Comparison of ENCODE assay signal across 8 cellular contexts in genomic region chr13:110944121-110944967, GRCh38. TPM values are rescaled to one million over a fixed set of nuclear protein-coding genes. Genes with fewer than 3 reads are reported as not detected.
DNase-seq lines count a peak whose midpoint lies in the region; ATAC-seq and TF ChIP-seq lines count a peak whose summit lies in the region.

No MANE protein-coding gene starts in this region.

- peak; percentile 51 for ATAC-seq in HG03175 (IDR thresholded peaks at IDR 0.05; ENCODE audit: unreplicated experiment)
- ATAC-seq in HG03045 (IDR thresholded peaks at IDR 0.05; ENCODE audit: unreplicated experiment): no peak

- H4K20me1 ChIP-seq in PC-9 (ENCODE audit: insufficient read depth): no peaks in the 10 kb centered on the region

- CTCF ChIA-PET in PC-9 (lab: Charles Lee): interaction anchor here (1.2 kb wide), 1 partner anchor 62 kb away, joined by 3 read pairs; no protein-coding TSS in a partner anchor

- H3K9me3 ChIP-seq in PC-9 (ENCODE audit: insufficient read depth, low read depth): no peaks in the 10 kb centered on the region

- POLR2A ChIA-PET in PC-9 (lab: Charles Lee; ENCODE audit: unreplicated experiment): interaction anchor here (0.7 kb wide), 1 partner anchor 1708 kb away, joined by 3 read pairs; no protein-coding TSS in a partner anchor

- no peaks in the 10 kb centered on the region for H3K27me3 ChIP-seq in PC-9 (ENCODE audit: insufficient read depth, low read depth)

- TF ChIP-seq CTCF in GM13977 (IDR thresholded peaks at IDR 0.05; ENCODE audit: extremely low read depth, insufficient read depth, missing control alignments) (peak; percentile 68), PC-9 (conservative IDR thresholded peaks at IDR 0.05) (peak; percentile 76), choroid plexus epithelial cell (conservative IDR thresholded peaks at IDR 0.05; ENCODE audit: low read depth, low read length) (peak; percentile 99)

- DNase-seq in AML-193 (lab: John Stamatoyannopoulos, UW) (peak; percentile 22 to 54), GM13977 (ENCODE audit: low spot score) (peak; percentile 77), PC-9 (peak; percentile 33 to 58), choroid plexus epithelial cell (ENCODE audit: low read depth) (peak; percentile 89), mesenteric fat pad (ENCODE audit: low spot score) (peak; percentile 28)
- no peak for DNase-seq in activated CD8-positive, alpha-beta memory T cell treated with anti-CD3 and anti-CD28 coated beads for 24 hours

- H3K36me3 ChIP-seq in PC-9 (ENCODE audit: low read depth): no peaks in the 10 kb centered on the region

- no TSS peak for BruUV-seq in PC-9 (replicated peaks; lab: Mats Ljungman, UMichigan)

- peaks cover 11% of the 10 kb centered on the region; the same call in 1 of the 2 replicates for H3F3A ChIP-seq in PC-9 (ENCODE audit: insufficient read depth, low read depth)

- H3K4me3 ChIP-seq in PC-9 (no peak overlapping the region), choroid plexus epithelial cell (ENCODE audit: low read depth, low read length) (no peak overlapping the region)

- in situ Hi-C loops in GM13977 (cut with MboI; ENCODE audit: low pct_unique_long_range_greater_than_20kb, low sequenced_read_pairs, unreplicated experiment): no loop called here

- 0 out of 2 replicates have a peak overlapping the region, but pooled peaks have one; percentile 11 for H3K27ac ChIP-seq in PC-9

- no peaks in the 10 kb centered on the region for H3K79me2 ChIP-seq in PC-9 (ENCODE audit: low read depth)

- no peaks in the 10 kb centered on the region for H3K9me2 ChIP-seq in PC-9 (ENCODE audit: insufficient read depth)

- peaks cover 17% of the 10 kb centered on the region for H3K4me1 ChIP-seq in PC-9 (replicated peaks; ENCODE audit: insufficient read depth)

- peak overlapping the region; percentile 22 for H3K4me2 ChIP-seq in PC-9

- intact Hi-C loops in PC-9 (cut with micrococcal nuclease; ENCODE audit: unreplicated experiment): loop anchor here (1.0 kb wide), 1 partner anchor 106 kb away; no protein-coding TSS in a partner anchor

- H2AFZ ChIP-seq in PC-9: peak overlapping the region; percentile 34; the same call in 1 of the 2 replicates

RNA-seq across cellular contexts. Expression of gene ANKRD10, which starts 29.5 kb away (rescaled TPM):
- total RNA-seq in PC-9 (2021): 154 and 155 TPM in 2 replicates
- total RNA-seq in mesenteric fat pad: 115 TPM
